Comparison of ENCODE assay signal across 10 cellular contexts in the genomic region with DNA sequence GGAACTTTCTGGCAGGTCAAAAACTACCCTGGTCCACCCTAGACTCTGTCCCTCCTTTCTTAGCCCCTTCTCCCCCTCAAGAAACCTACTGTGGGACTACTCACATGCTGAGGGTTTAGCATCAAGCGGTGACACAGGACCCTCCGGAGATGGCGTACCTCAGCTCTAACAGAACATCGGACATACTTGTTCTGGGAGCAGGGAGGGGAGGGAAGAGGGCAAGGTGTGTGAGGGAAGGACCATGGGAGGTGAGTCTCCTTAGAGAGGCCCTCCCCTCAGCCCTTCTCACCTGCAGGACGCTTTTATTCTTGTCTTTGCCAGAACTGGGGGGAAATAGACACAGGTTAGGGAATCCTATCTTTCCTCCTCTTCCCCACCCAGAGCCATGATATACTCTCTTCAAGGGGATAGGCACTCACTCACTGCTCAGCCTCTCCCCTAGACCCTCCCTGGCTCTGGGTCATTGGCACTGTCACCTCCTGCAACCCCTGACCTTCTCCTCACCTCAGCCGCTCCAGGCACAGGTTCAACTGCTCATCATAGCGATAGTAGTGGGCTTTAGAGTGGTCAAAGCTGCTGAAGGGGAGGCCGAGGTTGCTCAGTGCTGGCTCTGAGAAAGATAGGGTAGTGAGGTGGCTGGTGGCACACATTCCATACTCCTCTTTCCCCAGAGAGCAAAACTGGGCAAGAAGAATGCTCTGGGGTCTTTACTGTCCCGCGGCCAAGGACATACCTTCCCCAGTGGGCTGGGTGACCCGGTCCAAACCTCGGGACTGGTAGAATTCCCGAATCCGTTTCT. TPM values are rescaled to one million over a fixed set of nuclear protein-coding genes. Genes with fewer than 3 reads are reported as not detected.
DNase-seq lines count a peak whose midpoint lies in the region; ATAC-seq and TF ChIP-seq lines count a peak whose summit lies in the region.
"Had no signal": no experiment of that assay in that cellular context is flagged by ENCODE, and none has a peak within 500 bp of the region (broad histone marks: within the 10 kb centered on the region; RNA-seq: fewer than 3 reads in every experiment).

No MANE protein-coding gene starts in this region.

- peaks cover 34 to 72% (median 65%) of the 10 kb centered on the region in 7 donors for H3K4me1 Mint-ChIP-seq in naive thymus-derived CD4-positive, alpha-beta T cell

- CTCF ChIA-PET in naive thymus-derived CD4-positive, alpha-beta T cell (lab: Charles Lee), result no interaction called here

- H3K9me3 Mint-ChIP-seq in naive thymus-derived CD4-positive, alpha-beta T cell, result peaks cover 0 to 6% (median 0%) of the 10 kb centered on the region in 11 donors

- H3K4me1 ChIP-seq in ACC112 (ENCODE audit: control insufficient read depth, insufficient read depth, low read length, unreplicated experiment) (peaks cover 34% of the 10 kb centered on the region), breast epithelium (peaks cover 0 to 19% of the 10 kb centered on the region in 2 donors), gastroesophageal sphincter (peaks cover 0 to 60% (median 18%) of the 10 kb centered on the region in 3 donors)
- H3K4me1 ChIP-seq in naive thymus-derived CD4-positive, alpha-beta T cell (ENCODE audit: control insufficient read depth in 2 of 2, insufficient read depth in 2 of 2, low read length in 2 of 2), result peaks cover 16 to 31% of the 10 kb centered on the region in 2 donors

- H3K4me3 Mint-ChIP-seq in naive thymus-derived CD4-positive, alpha-beta T cell, result peak overlapping the region in 9 of 10 donors; percentile 16 to 99 (median 38)

- intact Hi-C loops in breast epithelium (cut with DNase I; ENCODE audit: low total_unique reads), result no loop called here
- intact Hi-C loops in naive thymus-derived CD4-positive, alpha-beta T cell (cut with micrococcal nuclease), result loop anchor here in 1 of 2 donors (2.0 to 10.0 kb wide), 3 partner anchors 49 to 149 kb away; partner anchors contain the start of genes DOK1 and SEMA4F

- WGBS in gastroesophageal sphincter (ENCODE audit: low coverage in 1 of 2), 2 donors, result 92 to 100% methylated on average over 3 to 5 of the region's 14 CpGs

- H3K27ac ChIP-seq in ACC112 (ENCODE audit: low read depth, low read length), result peak overlapping the region; percentile 82
- no peak overlapping the region for H3K27ac ChIP-seq in HL-60 (replicated peaks)
- H3K27ac ChIP-seq in breast epithelium, result peak overlapping the region in 1 of 2 donors; percentile 42
- H3K27ac ChIP-seq in naive thymus-derived CD4-positive, alpha-beta T cell (ENCODE audit: low read depth, low read length), result no peak overlapping the region
- H3K27ac ChIP-seq in gastroesophageal sphincter, result no peak overlapping the region

- POLR2A ChIA-PET in naive thymus-derived CD4-positive, alpha-beta T cell (lab: Charles Lee), result interaction anchor here (1.1 to 5.0 kb wide), 7 partner anchors 23 to 82 kb away, joined by 3 to 33 read pairs (median 3); partner anchors contain the start of genes AUP1, CCDC142, HTRA2 and TTC31

- H3K79me2 ChIP-seq in ACC112 (ENCODE audit: control insufficient read depth, insufficient read depth, low read length, unreplicated experiment), result peaks cover 32% of the 10 kb centered on the region

- H3K27ac Mint-ChIP-seq in naive thymus-derived CD4-positive, alpha-beta T cell, result peak overlapping the region in 1 of 9 donors; percentile 10

- no peak for TF ChIP-seq EP300 in gastroesophageal sphincter (IDR thresholded peaks at IDR 0.05)

- no peak overlapping the region for H2AFZ ChIP-seq in ACC112 (ENCODE audit: low read length, unreplicated experiment)

- peaks cover 48 to 60% (median 55%) of the 10 kb centered on the region in 5 donors for H3K27me3 Mint-ChIP-seq in naive thymus-derived CD4-positive, alpha-beta T cell

- H3K9me3 ChIP-seq in breast epithelium (no peaks in the 10 kb centered on the region), gastroesophageal sphincter (no peaks in the 10 kb centered on the region)
- H3K9me3 ChIP-seq in naive thymus-derived CD4-positive, alpha-beta T cell (ENCODE audit: control insufficient read depth in 2 of 3, low read length in 3 of 3), result no peaks in the 10 kb centered on the region

- no peaks in the 10 kb centered on the region for H3K27me3 ChIP-seq in ACC112 (ENCODE audit: insufficient read depth, low read length)
- H3K27me3 ChIP-seq in HL-60 (ENCODE audit: insufficient read depth, poor library complexity, severe bottlenecking), result peaks cover 27% of the 10 kb centered on the region
- no peaks in the 10 kb centered on the region for H3K27me3 ChIP-seq in breast epithelium
- H3K27me3 ChIP-seq in naive thymus-derived CD4-positive, alpha-beta T cell (ENCODE audit: control insufficient read depth in 2 of 2, insufficient read depth in 2 of 2, low read length in 2 of 2), result peaks cover 4 to 20% of the 10 kb centered on the region in 2 donors
- peaks cover 76% of the 10 kb centered on the region for H3K27me3 ChIP-seq in gastroesophageal sphincter

- H3K36me3 ChIP-seq in ACC112 (ENCODE audit: insufficient read depth, low read length), result no peaks in the 10 kb centered on the region
- no peaks in the 10 kb centered on the region for H3K36me3 ChIP-seq in breast epithelium
- peaks cover 0 to 20% (median 5%) of the 10 kb centered on the region in 3 experiments for H3K36me3 ChIP-seq in naive thymus-derived CD4-positive, alpha-beta T cell (ENCODE audit: control insufficient read depth in 2 of 3, insufficient read depth in 3 of 3, low read length in 3 of 3)
- peaks cover 0 to 22% of the 10 kb centered on the region in 2 donors for H3K36me3 ChIP-seq in gastroesophageal sphincter

- no peak for DNase-seq in HL-60 (ENCODE audit: low read depth in 1 of 2, low spot score in 1 of 2)
- no peak for DNase-seq in breast epithelium (ENCODE audit: low spot score in 2 of 2)
- DNase-seq in naive thymus-derived CD4-positive, alpha-beta T cell, result no peak
- DNase-seq in midbrain (lab: John Stamatoyannopoulos, UW), result no peak
- no peak for DNase-seq in CD1c-positive myeloid dendritic cell (ENCODE audit: extremely low spot score)
- DNase-seq: NCI-H345 had no signal

- TF ChIP-seq CTCF in HL-60 (IDR thresholded peaks at IDR 0.05; ENCODE audit: insufficient read depth, low read length) (no peak), breast epithelium (IDR thresholded peaks at IDR 0.05) (no peak), gastroesophageal sphincter (IDR thresholded peaks at IDR 0.05) (no peak)

- peaks cover 16 to 33% (median 30%) of the 10 kb centered on the region in 5 donors for H3K36me3 Mint-ChIP-seq in naive thymus-derived CD4-positive, alpha-beta T cell

- no peak for ATAC-seq in naive thymus-derived CD4-positive, alpha-beta T cell
- ATAC-seq in GM19455 (IDR thresholded peaks at IDR 0.05; ENCODE audit: unreplicated experiment) (no peak), gastroesophageal sphincter (no peak)

- no peak for TF ChIP-seq POLR2A in breast epithelium (IDR thresholded peaks at IDR 0.05)
- no peak for TF ChIP-seq POLR2A in gastroesophageal sphincter (IDR thresholded peaks at IDR 0.05)

- H3K4me3 ChIP-seq in ACC112 (ENCODE audit: low read depth, low read length) (peak overlapping the region; percentile 76), HL-60 (replicated peaks; ENCODE audit: insufficient read depth, low read length) (peak overlapping the region; percentile 12; the same call in 1 of the 2 replicates), breast epithelium (peak overlapping the region in 2 of 3 donors; percentile 16 to 87), gastroesophageal sphincter (no peak overlapping the region)
- H3K4me3 ChIP-seq in naive thymus-derived CD4-positive, alpha-beta T cell (ENCODE audit: low read length), result no peak overlapping the region

RNA-seq across cellular contexts. Expression of gene PCGF1, which starts 1.8 kb away (rescaled TPM):
- total RNA-seq in breast epithelium (10 to 100 TPM; 18.3 to 20.3 (median 19.8) TPM), gastroesophageal sphincter (10 to 100 TPM in 3 of 4 donors, 1 to 10 TPM in 1; 9.6 to 24.0 (median 18.2) TPM)
- 10 to 100 TPM; 25.7 to 37.0 (median 31.2) TPM for total RNA-seq in naive thymus-derived CD4-positive, alpha-beta T cell
- 10 to 100 TPM in 1 of 2 donors, 1 to 10 TPM in 1; 9.0 to 25.0 TPM for polyA plus RNA-seq in naive thymus-derived CD4-positive, alpha-beta T cell

RNA-seq across cellular contexts. Expression of gene LBX2, which starts 6.2 kb away (rescaled TPM):
- 1 to 10 TPM in 2 of 3 donors, under 1 TPM in 1; 0.29 to 4.6 (median 1.3) TPM for total RNA-seq in breast epithelium
- under 1 TPM in 2 of 5 experiments, not detected in 3; 0.44 to 0.65 TPM for total RNA-seq in naive thymus-derived CD4-positive, alpha-beta T cell
- not detected for polyA plus RNA-seq in naive thymus-derived CD4-positive, alpha-beta T cell
- under 1 TPM in 2 of 4 donors, not detected in 2; 0.40 to 0.58 TPM for total RNA-seq in gastroesophageal sphincter
- total RNA-seq: cerebellum had no signal

RNA-seq across cellular contexts. Expression of gene TLX2, which starts 8.6 kb away (rescaled TPM):
- total RNA-seq in breast epithelium (not detected), gastroesophageal sphincter (under 1 TPM in 2 of 4 donors, not detected in 2; 0.27 to 0.94 TPM)
- total RNA-seq in naive thymus-derived CD4-positive, alpha-beta T cell, result under 1 TPM in 2 of 5 experiments, not detected in 3; 0.34 to 0.66 TPM
- polyA plus RNA-seq in naive thymus-derived CD4-positive, alpha-beta T cell, result not detected
- total RNA-seq: cerebellum had no signal

RNA-seq across cellular contexts. Expression of gene DQX1, which starts 20.4 kb away (rescaled TPM):
- total RNA-seq in breast epithelium (under 1 TPM in 1 of 3 donors, not detected in 2; 0.66 TPM), gastroesophageal sphincter (not detected)
- under 1 TPM; 0.13 to 0.95 (median 0.59) TPM for total RNA-seq in naive thymus-derived CD4-positive, alpha-beta T cell
- polyA plus RNA-seq in naive thymus-derived CD4-positive, alpha-beta T cell, result not detected

RNA-seq across cellular contexts. Expression of gene TTC31, which starts 22.8 kb away (rescaled TPM):
- total RNA-seq in breast epithelium, result 10 to 100 TPM; 21.6 to 32.0 (median 27.8) TPM
- total RNA-seq in naive thymus-derived CD4-positive, alpha-beta T cell, result 10 to 100 TPM; 35.5 to 50.4 (median 43.6) TPM
- 10 to 100 TPM; 19.8 to 24.5 TPM for polyA plus RNA-seq in naive thymus-derived CD4-positive, alpha-beta T cell
- total RNA-seq in gastroesophageal sphincter, result 10 to 100 TPM; 16.5 to 27.2 (median 19.5) TPM

Comparison
In these comparisons a context has a peak if more than half of its experiments do, and no peak if none do; other contexts are left out.
1. H3K4me3 ChIP-seq: peak in ACC112 (single experiment), HL-60 (single experiment) and breast epithelium (2 of 3); none in naive thymus-derived CD4-positive, alpha-beta T cell (single experiment) and gastroesophageal sphincter (0 of 2).